ENCODE assay signal across 11 cellular contexts in the genomic region with DNA sequence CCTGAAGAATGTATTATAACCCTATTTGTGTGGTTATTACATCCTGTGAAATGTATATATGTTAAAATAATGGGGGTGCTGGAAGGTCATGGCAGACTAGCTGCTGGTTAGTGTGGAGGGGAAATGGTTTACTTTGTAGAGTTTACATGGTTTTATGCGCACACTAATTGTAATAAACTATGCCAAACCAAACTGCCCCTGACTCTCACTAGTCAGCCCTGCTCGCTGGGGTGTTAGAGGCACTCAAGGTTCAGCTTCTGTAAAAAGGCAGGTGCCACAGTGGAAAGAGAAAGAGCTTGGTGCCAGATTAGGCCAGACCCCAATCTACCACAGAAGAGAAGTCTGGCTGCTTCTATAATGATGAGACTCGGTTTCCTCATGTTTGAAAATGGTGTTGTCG. TPM values are rescaled to one million over a fixed set of nuclear protein-coding genes. Genes with fewer than 3 reads are reported as not detected.
DNase-seq lines count a peak whose midpoint lies in the region; ATAC-seq and TF ChIP-seq lines count a peak whose summit lies in the region.
"Had no signal": no experiment of that assay in that cellular context is flagged by ENCODE, and none has a peak within 500 bp of the region (broad histone marks: within the 10 kb centered on the region; RNA-seq: fewer than 3 reads in every experiment).

No MANE protein-coding gene starts in this region.

- H3K4me3 ChIP-seq in ACC112 (ENCODE audit: low read depth, low read length) (peak overlapping the region; percentile 75; the same call in 1 of the 2 replicates), HCT116 (replicated peaks in 1 of 2; ENCODE audit: low read depth in 1 of 2, low read length in 2 of 2) (no peak overlapping the region)

- H3K4me1 ChIP-seq in ACC112 (ENCODE audit: control insufficient read depth, insufficient read depth, low read length, unreplicated experiment) (peaks cover 34% of the 10 kb centered on the region), HCT116 (ENCODE audit: control insufficient read depth in 1 of 2, insufficient read depth in 2 of 2, low read length in 2 of 2) (peaks cover 20 to 30% of the 10 kb centered on the region in 2 experiments)

- intact Hi-C loops in HCT116 (cut with micrococcal nuclease) = no loop called here

- H3K27me3 ChIP-seq in ACC112 (ENCODE audit: insufficient read depth, low read length) = no peaks in the 10 kb centered on the region
- no peaks in the 10 kb centered on the region for H3K27me3 ChIP-seq in HCT116 (ENCODE audit: insufficient read depth, low read length)

- TF ChIP-seq RAD21 in HCT116 (IDR thresholded peaks at IDR 0.05; ENCODE audit: low read depth) = no peak

- peaks cover 5% of the 10 kb centered on the region for H3K36me3 Mint-ChIP-seq in activated CD8-positive, alpha-beta T cell treated with anti-CD3 and anti-CD28 coated beads, Interleukin-2, amount 10 ng/mL, durations not matched to agents 7 days and 5 days (ENCODE audit: low read depth)
- no peaks in the 10 kb centered on the region for H3K36me3 Mint-ChIP-seq in memory B cell

- H3K9me3 Mint-ChIP-seq in activated CD8-positive, alpha-beta T cell treated with anti-CD3 and anti-CD28 coated beads, Interleukin-2, amount 10 ng/mL, durations not matched to agents 7 days and 5 days (ENCODE audit: insufficient read depth) = no peaks in the 10 kb centered on the region
- no peaks in the 10 kb centered on the region for H3K9me3 Mint-ChIP-seq in memory B cell

- H3K27me3 Mint-ChIP-seq in activated CD8-positive, alpha-beta T cell treated with anti-CD3 and anti-CD28 coated beads, Interleukin-2, amount 10 ng/mL, durations not matched to agents 7 days and 5 days (ENCODE audit: low read depth) = peaks cover 16% of the 10 kb centered on the region
- H3K27me3 Mint-ChIP-seq in memory B cell = peaks cover 6% of the 10 kb centered on the region

- H3K27ac ChIP-seq in ACC112 (ENCODE audit: low read depth, low read length) (peak overlapping the region; percentile 41; the same call in 1 of the 2 replicates), HCT116 (ENCODE audit: low read depth, low read length) (peak overlapping the region; percentile 10; the same call in 1 of the 2 replicates)
- H3K27ac ChIP-seq: KMS-11 had no signal

- no peaks in the 10 kb centered on the region for H3K9me3 ChIP-seq in HCT116 (ENCODE audit: control insufficient read depth in 1 of 2, insufficient read depth in 1 of 2, low read depth in 1 of 2, low read length in 2 of 2)

- POLR2A ChIA-PET in HCT116 (lab: Charles Lee) = no interaction called here
- POLR2A ChIA-PET in activated CD8-positive, alpha-beta T cell treated with anti-CD3 and anti-CD28 coated beads, Interleukin-2, amount 10 ng/mL, durations not matched to agents 7 days and 5 days (lab: Charles Lee) = interaction anchor here (1.1 to 3.4 kb wide), 3 partner anchors 9 to 67 kb away, joined by 4 to 31 read pairs (median 4); a partner anchor contains a TSS

- no peak overlapping the region for H3K9ac ChIP-seq in HCT116 (ENCODE audit: low read length)
- H3K9ac ChIP-seq: KMS-11 had no signal

- H3K4me1 Mint-ChIP-seq in activated CD8-positive, alpha-beta T cell treated with anti-CD3 and anti-CD28 coated beads, Interleukin-2, amount 10 ng/mL, durations not matched to agents 7 days and 5 days (ENCODE audit: low read depth) = peaks cover 44% of the 10 kb centered on the region
- peaks cover 7% of the 10 kb centered on the region for H3K4me1 Mint-ChIP-seq in memory B cell

- RAD21 ChIA-PET in HCT116 (lab: Charles Lee; ENCODE audit: low non-redundant PET in 1 of 2, low total read pairs in 2 of 2, uncharacterized antibody in 2 of 2, unreplicated experiment in 2 of 2) = no interaction called here

- no peak for TF ChIP-seq CTCF in HCT116 (IDR thresholded peaks at IDR 0.05 in 2 of 3, conservative IDR thresholded peaks at IDR 0.05 in 1 of 3; ENCODE audit: borderline replicate concordance in 1 of 3, insufficient read depth in 1 of 3, low read depth in 2 of 3, low read length in 2 of 3)

- no TSS peak for BruUV-seq in HCT116 (replicated peaks; lab: Mats Ljungman, UMichigan)

- CTCF ChIA-PET in HCT116 (lab: Charles Lee) = no interaction called here
- CTCF ChIA-PET in activated CD8-positive, alpha-beta T cell treated with anti-CD3 and anti-CD28 coated beads, Interleukin-2, amount 10 ng/mL, durations not matched to agents 7 days and 5 days (lab: Charles Lee) = interaction anchor here (0.9 to 11.0 kb wide), 6 partner anchors 53 to 100 kb away, joined by 3 to 153 read pairs (median 11); a partner anchor contains a TSS

- DNase-seq in HCT116 (ENCODE audit: low read depth, low spot score) (no peak), memory B cell (ENCODE audit: low spot score in 2 of 2) (no peak), NCI-H2029 (lab: John Stamatoyannopoulos, UW) (no peak), GOT3 (lab: John Stamatoyannopoulos, UW) (no peak), C1 segment of cervical spinal cord (lab: John Stamatoyannopoulos, UW) (no peak)
- DNase-seq in activated CD8-positive, alpha-beta T cell treated with anti-CD3 and anti-CD28 coated beads, Interleukin-2, amount 10 ng/mL, durations not matched to agents 7 days and 5 days = peak; percentile 48
- DNase-seq: cortex of kidney, NCI-H2171 treated with DMSO at 0.1 percent for 48 hours had no signal

- H3K36me3 ChIP-seq in ACC112 (ENCODE audit: insufficient read depth, low read length) (0 out of 2 replicates have a peak, but pooled peaks cover 6% of the 10 kb centered on the region), HCT116 (ENCODE audit: control insufficient read depth in 1 of 2, insufficient read depth in 2 of 2, low read length in 2 of 2) (peaks cover 0 to 13% of the 10 kb centered on the region in 2 experiments; a peak in 1 of 4 replicates)

- H4K20me1 ChIP-seq in HCT116 (ENCODE audit: insufficient read depth) = no peaks in the 10 kb centered on the region

- peak overlapping the region; percentile 75 for H3K4me3 Mint-ChIP-seq in activated CD8-positive, alpha-beta T cell treated with anti-CD3 and anti-CD28 coated beads, Interleukin-2, amount 10 ng/mL, durations not matched to agents 7 days and 5 days
- no peak overlapping the region for H3K4me3 Mint-ChIP-seq in memory B cell

- H2AFZ ChIP-seq in ACC112 (ENCODE audit: low read length, unreplicated experiment) (no peak overlapping the region), HCT116 (ENCODE audit: low read depth, low read length, poor library complexity, severe bottlenecking) (no peak overlapping the region)

- H3K79me2 ChIP-seq in ACC112 (ENCODE audit: control insufficient read depth, insufficient read depth, low read length, unreplicated experiment) (peaks cover 20% of the 10 kb centered on the region), HCT116 (ENCODE audit: insufficient read depth, low read length) (no peaks in the 10 kb centered on the region)

- H3K4me2 ChIP-seq in HCT116 (ENCODE audit: low read length) = no peak overlapping the region
- H3K4me2 ChIP-seq: KMS-11 had no signal

- peak overlapping the region; percentile 89 for H3K27ac Mint-ChIP-seq in activated CD8-positive, alpha-beta T cell treated with anti-CD3 and anti-CD28 coated beads, Interleukin-2, amount 10 ng/mL, durations not matched to agents 7 days and 5 days
- H3K27ac Mint-ChIP-seq in memory B cell = no peak overlapping the region

- H3K9me2 ChIP-seq in HCT116 (ENCODE audit: insufficient read depth) = no peaks in the 10 kb centered on the region

- ATAC-seq in HCT116 (no peak), memory B cell (ENCODE audit: low read depth) (peak; percentile 21), GM21737 (IDR thresholded peaks at IDR 0.05; ENCODE audit: unreplicated experiment) (no peak)
- ATAC-seq in activated CD8-positive, alpha-beta T cell treated with anti-CD3 and anti-CD28 coated beads, Interleukin-2, amount 10 ng/mL, durations not matched to agents 7 days and 5 days = peak; percentile 30

- TF ChIP-seq POLR2A in HCT116 (IDR thresholded peaks at IDR 0.05; ENCODE audit: borderline replicate concordance, extremely low read depth, insufficient read depth, insufficient read length) = no peak

TF ChIP-seq in HCT116, 20 proteins besides CTCF, POLR2A, EP300 and RAD21 (continues in another document):
- TF ChIP-seq JUND (IDR thresholded peaks at IDR 0.05) = no peak
- TF ChIP-seq CBX3 (IDR thresholded peaks at IDR 0.05; ENCODE audit: low read depth) = no peak
- no peak for TF ChIP-seq EZH2 (IDR thresholded peaks at IDR 0.05)
- TF ChIP-seq, protein P1, sequence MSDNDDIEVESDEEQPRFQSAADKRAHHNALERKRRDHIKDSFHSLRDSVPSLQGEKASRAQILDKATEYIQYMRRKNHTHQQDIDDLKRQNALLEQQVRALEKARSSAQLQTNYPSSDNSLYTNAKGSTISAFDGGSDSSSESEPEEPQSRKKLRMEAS (IDR thresholded peaks at IDR 0.05) = no peak
- no peak for TF ChIP-seq ZNF274 (IDR thresholded peaks at IDR 0.05; ENCODE audit: low read depth, low read length)
- TF ChIP-seq SP1 (IDR thresholded peaks at IDR 0.05; ENCODE audit: low read depth) = no peak
- no peak for TF ChIP-seq CEBPB (IDR thresholded peaks at IDR 0.05; ENCODE audit: low read depth)
- TF ChIP-seq EZH2phosphoT487 (IDR thresholded peaks at IDR 0.05; ENCODE audit: borderline replicate concordance) = no peak
- TF ChIP-seq YY1 (IDR thresholded peaks at IDR 0.05; ENCODE audit: extremely low read depth, insufficient replicate concordance, low read depth, low read length) = no peak
- no peak for TF ChIP-seq POLR2AphosphoS5 (IDR thresholded peaks at IDR 0.05; ENCODE audit: low read depth, low read length)
- no peak for TF ChIP-seq SRF (IDR thresholded peaks at IDR 0.05; ENCODE audit: low read depth)
- no peak for TF ChIP-seq EGR1 (IDR thresholded peaks at IDR 0.05; ENCODE audit: low read depth)

RNA-seq across cellular contexts. Expression of a gene that starts 52.7 kb away (rescaled TPM):
- total RNA-seq in HCT116 (2021; ENCODE audit: unreplicated experiment) = 24.2 TPM
- 7.1 and 10.1 TPM in 2 replicates for polyA plus RNA-seq in HCT116 (2012)
- total RNA-seq in activated CD8-positive, alpha-beta T cell treated with anti-CD3 and anti-CD28 coated beads, Interleukin-2, amount 10 ng/mL, durations not matched to agents 7 days and 5 days = 10 to 100 TPM; 23.3 to 23.4 TPM

Comparison
In these comparisons a context has a peak if more than half of its experiments do, and no peak if none do; other contexts are left out.
1. ATAC-seq: peak in activated CD8-positive, alpha-beta T cell treated with anti-CD3 and anti-CD28 coated beads, Interleukin-2, amount 10 ng/mL, durations not matched to agents 7 days and 5 days (single experiment) and memory B cell (single experiment); none in HCT116 (single experiment) and GM21737 (single experiment).